19 cellular contexts compared by ENCODE assay signal in genomic region chr2:120953843-120954584, GRCh38.
DNase-seq lines count a peak whose midpoint lies in the region; ATAC-seq and TF ChIP-seq lines count a peak whose summit lies in the region.
"Had no signal": no experiment of that assay in that cellular context is flagged by ENCODE, and none has a peak within 500 bp of the region (broad histone marks: within the 10 kb centered on the region; RNA-seq: fewer than 3 reads in every experiment).

No MANE protein-coding gene starts in this region.

- no peak overlapping the region for H4K8ac ChIP-seq in IMR-90 (ENCODE audit: low read depth in 2 of 2, low read length in 2 of 2)

- no peak overlapping the region for H3K9ac ChIP-seq in IMR-90 (ENCODE audit: low read depth, low read length)

- DNase-seq in NCI-H82 (lab: John Stamatoyannopoulos, UW) (peak; percentile 42), NCI-H82 treated with DMSO at 0.1 percent for 48 hours (lab: John Stamatoyannopoulos, UW; ENCODE audit: unreplicated experiment) (no peak), IMR-90 (no peak), middle frontal gyrus (ENCODE audit: extremely low spot score, low spot score) (peak; percentile 20), Peyer's patch (no peak), LoVo (ENCODE audit: low spot score) (no peak)
- DNase-seq: ACHN; BE2C; CD4-positive, CD25-positive, alpha-beta regulatory T cell; DMS53; Kasumi-1; NCI-H146; NCI-H1930; NCI-H2107; NCI-H748 treated with DMSO at 0.1 percent for 48 hours; SHP77 had no signal

- no peak overlapping the region for H4K5ac ChIP-seq in IMR-90 (ENCODE audit: low read depth, low read length)

- no peak overlapping the region for H2BK15ac ChIP-seq in IMR-90 (ENCODE audit: low read depth, low read length)

- no peak for TF ChIP-seq POLR2A in IMR-90 (IDR thresholded peaks at IDR 0.05; ENCODE audit: low read depth, low read length)
- no peak for TF ChIP-seq POLR2A in Peyer's patch (IDR thresholded peaks at IDR 0.05)

- ATAC-seq in IMR-90 (ENCODE audit: low read depth) = no peak
- no peak for ATAC-seq in GM21515 (IDR thresholded peaks at IDR 0.05; ENCODE audit: unreplicated experiment)

- H3K18ac ChIP-seq in IMR-90 (ENCODE audit: low read depth, low read length) = no peak overlapping the region

- H3K14ac ChIP-seq in IMR-90 (replicated peaks; ENCODE audit: low read depth, low read length) = no peak overlapping the region

- dilution Hi-C loops in IMR-90 (cut with HindIII; ENCODE audit: low sequenced_read_pairs, unreplicated experiment) = no loop called here

- H2BK120ac ChIP-seq in IMR-90 (ENCODE audit: low read depth, low read length) = no peak overlapping the region; the same call in 1 of the 2 replicates

- H3K4me3 ChIP-seq in IMR-90 (ENCODE audit: insufficient read depth, low read depth, low read length) (no peak overlapping the region), Peyer's patch (no peak overlapping the region)

- H4K20me1 ChIP-seq in IMR-90 (ENCODE audit: insufficient read depth, low read length) = peaks cover 38% of the 10 kb centered on the region

- no TSS peak for BruUV-seq in IMR-90 (replicated peaks; lab: Mats Ljungman, UMichigan)

- no peak overlapping the region for H3K56ac ChIP-seq in IMR-90 (ENCODE audit: extremely low read depth, insufficient read depth, low read length)

- POLR2A ChIA-PET in IMR-90 (lab: Charles Lee; ENCODE audit: unreplicated experiment) = no interaction called here

- no peak overlapping the region for H2BK5ac ChIP-seq in IMR-90 (ENCODE audit: low read depth, low read length, poor library complexity, severe bottlenecking)

- H4K91ac ChIP-seq in IMR-90 (ENCODE audit: insufficient read depth, low read depth, low read length) = no peak overlapping the region

- no peaks in the 10 kb centered on the region for H3K27me3 ChIP-seq in IMR-90 (ENCODE audit: control insufficient read depth, insufficient read depth, low read length)
- no peaks in the 10 kb centered on the region for H3K27me3 ChIP-seq in Peyer's patch
- H3K27me3 ChIP-seq: BE2C had no signal

- H3K4me1 ChIP-seq in IMR-90 (ENCODE audit: control insufficient read depth, insufficient read depth, low read length) (peaks cover 5% of the 10 kb centered on the region; the same call in 1 of the 2 replicates), Peyer's patch (no peaks in the 10 kb centered on the region)

- H3K4ac ChIP-seq in IMR-90 (ENCODE audit: low read depth, low read length) = no peak overlapping the region

- H2AFZ ChIP-seq in IMR-90 (replicated peaks; ENCODE audit: low read length, poor library complexity) = no peak overlapping the region

- no peak for TF ChIP-seq CTCF in IMR-90 (conservative IDR thresholded peaks at IDR 0.05; ENCODE audit: low read depth, low read length)
- TF ChIP-seq CTCF in Peyer's patch (IDR thresholded peaks at IDR 0.05) = no peak

- H3K23ac ChIP-seq in IMR-90 (ENCODE audit: low read depth, low read length) = no peak overlapping the region

- intact Hi-C loops in IMR-90 (cut with micrococcal nuclease) = no loop called here

- H2AK5ac ChIP-seq in IMR-90 (ENCODE audit: low read depth, low read length) = 0 out of 2 replicates have a peak overlapping the region, but pooled peaks have one; percentile 5

- H3K9me1 ChIP-seq in IMR-90 (ENCODE audit: insufficient read depth, low read length) = peaks cover 29% of the 10 kb centered on the region

- H3K36me3 ChIP-seq in IMR-90 (ENCODE audit: control insufficient read depth, insufficient read depth, low read length) (peaks cover 67% of the 10 kb centered on the region), Peyer's patch (no peaks in the 10 kb centered on the region)
- H3K36me3 ChIP-seq: BE2C had no signal

- in situ Hi-C loops in IMR-90 (cut with MboI; ENCODE audit: low sequenced_read_pairs) = no loop called here

- peak overlapping the region; percentile 33 for H2AK9ac ChIP-seq in IMR-90 (replicated peaks; ENCODE audit: low read depth, low read length, poor library complexity)

- 86% methylated on average over 10 of the region's 16 CpGs; no CpG with 5 or more reads in 1 of the 2 experiments for WGBS in IMR-90 (ENCODE audit: extremely low coverage in 2 of 2, insufficient read length in 1 of 2), 2 experiments

- no peak overlapping the region for H3K27ac ChIP-seq in IMR-90 (ENCODE audit: insufficient read depth, low read length)
- no peak overlapping the region for H3K27ac ChIP-seq in Peyer's patch
- H3K27ac ChIP-seq: 22Rv1, RWPE1 had no signal

- TF ChIP-seq RAD21 in IMR-90 (IDR thresholded peaks at IDR 0.05; ENCODE audit: low read length) = no peak

- no peak overlapping the region for H2BK20ac ChIP-seq in IMR-90 (ENCODE audit: low read depth, low read length)

- H3K9me3 ChIP-seq in IMR-90 (ENCODE audit: control insufficient read depth, insufficient read depth, low read length) (no peaks in the 10 kb centered on the region), Peyer's patch (no peaks in the 10 kb centered on the region)
- H3K9me3 ChIP-seq: BE2C had no signal

- peaks cover 46 to 87% of the 10 kb centered on the region in 2 experiments for H3K79me1 ChIP-seq in IMR-90 (ENCODE audit: low read depth in 1 of 2, low read length in 2 of 2)

- no peak overlapping the region for H3K4me2 ChIP-seq in IMR-90 (ENCODE audit: low read depth, low read length)

- CTCF ChIA-PET in IMR-90 (lab: Yijun Ruan, JAX) = no interaction called here

TF ChIP-seq in IMR-90, 13 proteins besides CTCF, POLR2A, EP300 and RAD21:
- TF ChIP-seq MAZ (IDR thresholded peaks at IDR 0.05; ENCODE audit: borderline replicate concordance, low read depth, low read length) (no peak), MAFK (IDR thresholded peaks at IDR 0.05; ENCODE audit: low read depth, low read length) (no peak), MXI1 (IDR thresholded peaks at IDR 0.05; ENCODE audit: borderline replicate concordance, low read depth, low read length) (no peak), CEBPB (IDR thresholded peaks at IDR 0.05; ENCODE audit: low read depth, low read length) (no peak), FOS (IDR thresholded peaks at IDR 0.05; ENCODE audit: low read depth, low read length) (no peak), NFE2L2 (IDR thresholded peaks at IDR 0.05; ENCODE audit: low read depth, low read length) (no peak), CHD1 (IDR thresholded peaks at IDR 0.05; ENCODE audit: low read depth, low read length) (no peak), RFX5 (IDR thresholded peaks at IDR 0.05; ENCODE audit: low read depth, low read length) (no peak), SMC3 (IDR thresholded peaks at IDR 0.05; ENCODE audit: low read depth, low read length) (no peak), BHLHE40 (IDR thresholded peaks at IDR 0.05; ENCODE audit: low read depth, low read length) (no peak), ELK1 (IDR thresholded peaks at IDR 0.05; ENCODE audit: borderline replicate concordance, low read depth, low read length) (no peak), RCOR1 (IDR thresholded peaks at IDR 0.05; ENCODE audit: insufficient replicate concordance, low read length) (no peak)
- TF ChIP-seq, protein P1, sequence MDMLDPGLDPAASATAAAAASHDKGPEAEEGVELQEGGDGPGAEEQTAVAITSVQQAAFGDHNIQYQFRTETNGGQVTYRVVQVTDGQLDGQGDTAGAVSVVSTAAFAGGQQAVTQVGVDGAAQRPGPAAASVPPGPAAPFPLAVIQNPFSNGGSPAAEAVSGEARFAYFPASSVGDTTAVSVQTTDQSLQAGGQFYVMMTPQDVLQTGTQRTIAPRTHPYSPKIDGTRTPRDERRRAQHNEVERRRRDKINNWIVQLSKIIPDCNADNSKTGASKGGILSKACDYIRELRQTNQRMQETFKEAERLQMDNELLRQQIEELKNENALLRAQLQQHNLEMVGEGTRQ (IDR thresholded peaks at IDR 0.05; ENCODE audit: low read depth, low read length) = no peak

Comparison
In these comparisons a context has a peak if more than half of its experiments do, and no peak if none do; other contexts are left out.
1. DNase-seq: peak in NCI-H82 (single experiment) and middle frontal gyrus (single experiment); none in NCI-H82 treated with DMSO at 0.1 percent for 48 hours (single experiment), IMR-90 (single experiment), Peyer's patch (0 of 3) and LoVo (single experiment).